Comparison of ENCODE assay signal across 1 cellular context in the genomic region with DNA sequence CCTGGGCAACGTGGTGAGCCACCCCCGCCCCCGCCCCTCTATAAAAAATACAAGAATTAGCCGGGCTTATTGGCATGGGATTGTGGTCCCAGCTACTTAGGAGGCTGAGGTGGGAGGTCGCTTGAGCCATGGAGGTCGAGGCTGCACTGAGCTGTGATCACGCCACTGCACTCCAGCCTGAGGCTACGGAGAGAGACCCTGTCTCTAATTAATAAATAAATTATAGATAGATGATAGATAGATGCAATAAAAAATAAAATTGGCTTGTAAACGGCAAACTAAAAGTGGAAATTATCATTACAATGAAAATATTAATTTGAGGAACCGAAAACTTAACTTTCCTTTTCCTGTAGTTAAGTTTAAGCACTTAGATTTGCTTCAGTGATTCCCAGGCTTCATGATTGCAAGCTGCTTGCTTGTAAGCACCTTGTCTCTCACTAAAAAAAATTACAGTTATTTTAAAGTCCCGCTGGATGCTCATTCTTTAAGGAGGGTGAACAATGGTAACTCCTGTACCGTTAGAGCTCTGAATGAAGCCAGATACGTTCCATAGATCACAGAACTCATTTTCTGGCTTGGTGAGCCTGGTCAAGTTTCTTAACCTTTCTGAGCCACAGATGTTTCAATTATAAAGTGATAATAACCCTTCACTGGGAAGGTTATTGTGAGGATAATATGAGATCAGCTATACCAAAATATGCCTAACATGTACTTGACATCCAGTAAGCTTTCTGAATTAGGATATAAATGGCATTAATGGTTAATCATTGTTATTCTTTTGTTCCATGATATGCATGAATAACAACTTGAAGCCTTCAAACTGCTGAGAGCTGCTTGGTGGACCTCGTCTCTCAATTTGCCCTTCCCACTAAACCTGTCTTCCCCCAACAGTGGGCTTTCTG.
TF ChIP-seq lines count a peak whose summit lies in the region.

No MANE protein-coding gene starts in this region.

TF ChIP-seq in GM12878, 131 proteins besides CTCF, POLR2A, EP300 and RAD21:
- TF ChIP-seq IKZF2 (IDR thresholded peaks at IDR 0.05) (no peak; a peak in 1 of 4 replicates), RCOR1 (conservative IDR thresholded peaks at IDR 0.05; ENCODE audit: low read depth, low read length) (0 out of 2 replicates have a peak, but pooled peaks have one; percentile 59), MTA2 (IDR thresholded peaks at IDR 0.05; ENCODE audit: low read depth) (peak; percentile 67), SREBF1 (IDR thresholded peaks at IDR 0.05; ENCODE audit: low read length) (no peak), SPI1 (IDR thresholded peaks at IDR 0.05; ENCODE audit: borderline replicate concordance, insufficient read depth, low read depth, low read length) (peak; percentile 74), BRCA1 (IDR thresholded peaks at IDR 0.05; ENCODE audit: low read depth, low read length) (no peak), NR2F1 (conservative IDR thresholded peaks at IDR 0.05) (peak; percentile 67; the same call in 1 of the 2 replicates), SMAD5 (IDR thresholded peaks at IDR 0.05; ENCODE audit: low read depth) (no peak), BHLHE40 (IDR thresholded peaks at IDR 0.05; ENCODE audit: borderline replicate concordance in 1 of 2, low read depth in 2 of 2, low read length in 1 of 2) (0 out of 4 replicates have a peak, but pooled peaks of 1 of the 2 experiments have one; percentile 32), SIX5 (IDR thresholded peaks at IDR 0.05; ENCODE audit: low read depth, low read length, severe bottlenecking) (no peak), RAD51 (IDR thresholded peaks at IDR 0.05) (no peak), YBX1 (IDR thresholded peaks at IDR 0.05) (no peak), RUNX3 (IDR thresholded peaks at IDR 0.05; ENCODE audit: low read length) (peak; percentile 30; the same call in 1 of the 2 replicates), KLF5 (IDR thresholded peaks at IDR 0.05; ENCODE audit: partially characterized antibody) (no peak), POLR2AphosphoS2 (IDR thresholded peaks at IDR 0.05; ENCODE audit: low read depth, low read length) (no peak), ZNF384 (IDR thresholded peaks at IDR 0.05; ENCODE audit: borderline replicate concordance, low read depth, low read length) (0 out of 2 replicates have a peak, but pooled peaks have one; percentile 37), MYC (IDR thresholded peaks at IDR 0.05; ENCODE audit: insufficient read depth, insufficient read length, insufficient replicate concordance, low read length, severe bottlenecking) (no peak), FOXK2 (IDR thresholded peaks at IDR 0.05) (no peak), PAX5 (IDR thresholded peaks at IDR 0.05; ENCODE audit: borderline replicate concordance, low read depth, low read length) (peak; percentile 46; the same call in 1 of the 2 replicates), MEF2B (IDR thresholded peaks at IDR 0.05; ENCODE audit: partially characterized antibody, poor library complexity, severe bottlenecking) (peak; percentile 18), EGR1 (IDR thresholded peaks at IDR 0.05; ENCODE audit: borderline replicate concordance in 1 of 2, low read depth in 2 of 2, low read length in 2 of 2) (peak in 1 of 2 experiments; percentile 37; a peak in 1 of 3 replicates), PBX3 (IDR thresholded peaks at IDR 0.05; ENCODE audit: insufficient replicate concordance, low read depth, low read length) (no peak), FOXM1 (IDR thresholded peaks at IDR 0.05; ENCODE audit: low read depth, low read length) (no peak), NFIC (IDR thresholded peaks at IDR 0.05; ENCODE audit: low read depth, low read length) (peak; percentile 54; the same call in 1 of the 2 replicates), FOS (IDR thresholded peaks at IDR 0.05; ENCODE audit: borderline replicate concordance, extremely low read depth, insufficient read length) (no peak), ZNF217 (IDR thresholded peaks at IDR 0.05) (0 out of 2 replicates have a peak, but pooled peaks have one; percentile 5), HDGF (IDR thresholded peaks at IDR 0.05) (no peak), JUND (IDR thresholded peaks at IDR 0.05; ENCODE audit: low read depth, low read length) (no peak)
- TF ChIP-seq, protein P1, sequence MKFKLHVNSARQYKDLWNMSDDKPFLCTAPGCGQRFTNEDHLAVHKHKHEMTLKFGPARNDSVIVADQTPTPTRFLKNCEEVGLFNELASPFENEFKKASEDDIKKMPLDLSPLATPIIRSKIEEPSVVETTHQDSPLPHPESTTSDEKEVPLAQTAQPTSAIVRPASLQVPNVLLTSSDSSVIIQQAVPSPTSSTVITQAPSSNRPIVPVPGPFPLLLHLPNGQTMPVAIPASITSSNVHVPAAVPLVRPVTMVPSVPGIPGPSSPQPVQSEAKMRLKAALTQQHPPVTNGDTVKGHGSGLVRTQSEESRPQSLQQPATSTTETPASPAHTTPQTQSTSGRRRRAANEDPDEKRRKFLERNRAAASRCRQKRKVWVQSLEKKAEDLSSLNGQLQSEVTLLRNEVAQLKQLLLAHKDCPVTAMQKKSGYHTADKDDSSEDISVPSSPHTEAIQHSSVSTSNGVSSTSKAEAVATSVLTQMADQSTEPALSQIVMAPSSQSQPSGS (IDR thresholded peaks at IDR 0.05; ENCODE audit: low read length): peak; percentile 41
- TF ChIP-seq, protein P2, sequence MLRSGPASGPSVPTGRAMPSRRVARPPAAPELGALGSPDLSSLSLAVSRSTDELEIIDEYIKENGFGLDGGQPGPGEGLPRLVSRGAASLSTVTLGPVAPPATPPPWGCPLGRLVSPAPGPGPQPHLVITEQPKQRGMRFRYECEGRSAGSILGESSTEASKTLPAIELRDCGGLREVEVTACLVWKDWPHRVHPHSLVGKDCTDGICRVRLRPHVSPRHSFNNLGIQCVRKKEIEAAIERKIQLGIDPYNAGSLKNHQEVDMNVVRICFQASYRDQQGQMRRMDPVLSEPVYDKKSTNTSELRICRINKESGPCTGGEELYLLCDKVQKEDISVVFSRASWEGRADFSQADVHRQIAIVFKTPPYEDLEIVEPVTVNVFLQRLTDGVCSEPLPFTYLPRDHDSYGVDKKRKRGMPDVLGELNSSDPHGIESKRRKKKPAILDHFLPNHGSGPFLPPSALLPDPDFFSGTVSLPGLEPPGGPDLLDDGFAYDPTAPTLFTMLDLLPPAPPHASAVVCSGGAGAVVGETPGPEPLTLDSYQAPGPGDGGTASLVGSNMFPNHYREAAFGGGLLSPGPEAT (IDR thresholded peaks at IDR 0.05; ENCODE audit: low read depth): 0 out of 2 replicates have a peak, but pooled peaks have one; percentile 8
